10 cellular contexts compared by ENCODE assay signal in genomic region chr2:46275995-46276394, GRCh38. TPM values are rescaled to one million over a fixed set of nuclear protein-coding genes. Genes with fewer than 3 reads are reported as not detected.
A peak's percentile ranks its signal among the peaks of the same experiment; 100 is the strongest.
DNase-seq lines count a peak whose midpoint lies in the region; ATAC-seq and TF ChIP-seq lines count a peak whose summit lies in the region.
"Had no signal": no experiment of that assay in that cellular context is flagged by ENCODE, and none has a peak within 500 bp of the region (broad histone marks: within the 10 kb centered on the region; RNA-seq: fewer than 3 reads in every experiment).

No MANE protein-coding gene starts in this region.

- no peaks in the 10 kb centered on the region for H3K9me2 ChIP-seq in Loucy (replicated peaks; ENCODE audit: low read depth, low read length)
- H3K9me2 ChIP-seq: SK-N-SH had no signal

- peak overlapping the region; percentile 40 for H3K9ac ChIP-seq in Loucy (ENCODE audit: low read depth, low read length, poor library complexity, severe bottlenecking)
- H3K9ac ChIP-seq: SK-N-SH had no signal

- H3K9me3 ChIP-seq in Loucy (ENCODE audit: insufficient read depth, low read depth, low read length) = no peaks in the 10 kb centered on the region
- H3K9me3 ChIP-seq: SK-N-SH had no signal

- TF ChIP-seq CTCF in Loucy (conservative IDR thresholded peaks at IDR 0.05; ENCODE audit: low read length) (no peak), GM20000 (IDR thresholded peaks at IDR 0.05; ENCODE audit: extremely low read depth, missing control alignments) (no peak), RWPE1 (conservative IDR thresholded peaks at IDR 0.05; ENCODE audit: low read depth) (no peak)

- DNase-seq in astrocyte of the hippocampus (ENCODE audit: low read depth, low spot score) (peak; percentile 28), iris pigment epithelial cell (ENCODE audit: low read depth) (peak; percentile 47), GM20000 (ENCODE audit: low spot score) (no peak), RWPE1 (ENCODE audit: low spot score) (no peak), AML-193 (lab: John Stamatoyannopoulos, UW) (no peak)
- DNase-seq in stimulated activated naive CD8-positive, alpha-beta T cell treated with anti-CD3 and anti-CD28 coated beads, Interleukin-15, Interleukin-2, amounts not matched to agents 100 U/mL and 50 U/mL, for 24 hours = peak; percentile 51
- no peak for DNase-seq in activated naive CD4-positive, alpha-beta T cell treated with anti-CD3 and anti-CD28 coated beads, Interleukin-2, amount 50 U/mL, for 72 hours (ENCODE audit: low spot score in 2 of 2)
- DNase-seq: SK-N-SH; stimulated activated naive B cell treated with anti-CD40 and anti-IgM and Interleukin-4, amounts not matched to agents 10 μg/mL and 1 μg/mL and 100 μg/mL, for 72 hours had no signal

- CTCF ChIA-PET in RWPE1 (lab: Yijun Ruan, JAX) = no interaction called here

- no peaks in the 10 kb centered on the region for H3K36me3 Mint-ChIP-seq in activated naive CD4-positive, alpha-beta T cell treated with anti-CD3 and anti-CD28 coated beads, Interleukin-2, amount 50 U/mL, for 72 hours
- H3K36me3 Mint-ChIP-seq: stimulated activated naive B cell treated with anti-CD40 and anti-IgM and Interleukin-4, amounts not matched to agents 10 μg/mL and 1 μg/mL and 100 μg/mL, for 72 hours had no signal

- peak overlapping the region; percentile 57 for H3K4me3 ChIP-seq in Loucy (ENCODE audit: low read length, poor library complexity, severe bottlenecking)

- peak overlapping the region; percentile 54 for H3K4me2 ChIP-seq in Loucy (ENCODE audit: low read depth, low read length, poor library complexity, severe bottlenecking)
- H3K4me2 ChIP-seq: SK-N-SH had no signal

- H4K20me1 ChIP-seq in Loucy (ENCODE audit: insufficient read depth, low read length, poor library complexity, severe bottlenecking) = no peaks in the 10 kb centered on the region

- peaks cover 33% of the 10 kb centered on the region for H3K4me1 ChIP-seq in Loucy (ENCODE audit: insufficient read depth, low read length, poor library complexity, severe bottlenecking)

- H3K79me2 ChIP-seq in Loucy (ENCODE audit: insufficient read depth, low read length) = no peaks in the 10 kb centered on the region

- ATAC-seq in stimulated activated naive CD8-positive, alpha-beta T cell treated with anti-CD3 and anti-CD28 coated beads, Interleukin-15, Interleukin-2, amounts not matched to agents 100 U/mL and 50 U/mL, for 24 hours = peak; percentile 62
- ATAC-seq in activated naive CD4-positive, alpha-beta T cell treated with anti-CD3 and anti-CD28 coated beads, Interleukin-2, amount 50 U/mL, for 72 hours = no peak
- ATAC-seq: stimulated activated naive B cell treated with anti-CD40 and anti-IgM and Interleukin-4, amounts not matched to agents 10 μg/mL and 1 μg/mL and 100 μg/mL, for 72 hours had no signal

- H3K9me3 Mint-ChIP-seq in activated naive CD4-positive, alpha-beta T cell treated with anti-CD3 and anti-CD28 coated beads, Interleukin-2, amount 50 U/mL, for 72 hours = no peaks in the 10 kb centered on the region
- H3K9me3 Mint-ChIP-seq: stimulated activated naive B cell treated with anti-CD40 and anti-IgM and Interleukin-4, amounts not matched to agents 10 μg/mL and 1 μg/mL and 100 μg/mL, for 72 hours had no signal

- H3K27ac ChIP-seq in RWPE1 = no peak overlapping the region

- H3K27ac Mint-ChIP-seq in activated naive CD4-positive, alpha-beta T cell treated with anti-CD3 and anti-CD28 coated beads, Interleukin-2, amount 50 U/mL, for 72 hours = no peak overlapping the region
- H3K27ac Mint-ChIP-seq: stimulated activated naive B cell treated with anti-CD40 and anti-IgM and Interleukin-4, amounts not matched to agents 10 μg/mL and 1 μg/mL and 100 μg/mL, for 72 hours had no signal

- H2AFZ ChIP-seq in Loucy (ENCODE audit: low read length) = 0 out of 2 replicates have a peak overlapping the region, but pooled peaks have one; percentile 22

- H3K36me3 ChIP-seq in Loucy (ENCODE audit: insufficient read depth, low read length) = no peaks in the 10 kb centered on the region

- no peaks in the 10 kb centered on the region for H3F3A ChIP-seq in Loucy (ENCODE audit: low read depth)

- H3K27me3 ChIP-seq in Loucy (ENCODE audit: insufficient read depth, low read length, poor library complexity, severe bottlenecking) = no peaks in the 10 kb centered on the region

- POLR2A ChIA-PET in RWPE1 (lab: Yijun Ruan, JAX; ENCODE audit: low non-redundant PET) = no interaction called here

RNA-seq across cellular contexts. Expression of gene EPAS1, which starts 21.2 kb away (rescaled TPM):
- 1 to 10 TPM; 1.8 to 6.5 TPM for total RNA-seq in activated naive CD4-positive, alpha-beta T cell treated with anti-CD3 and anti-CD28 coated beads, Interleukin-2, amount 50 U/mL, for 72 hours

Comparison
In these comparisons a context has a peak if more than half of its experiments do, and no peak if none do; other contexts are left out.
1. DNase-seq: peak in astrocyte of the hippocampus (single experiment), iris pigment epithelial cell (single experiment) and stimulated activated naive CD8-positive, alpha-beta T cell treated with anti-CD3 and anti-CD28 coated beads, Interleukin-15, Interleukin-2, amounts not matched to agents 100 U/mL and 50 U/mL, for 24 hours (single experiment); none in GM20000 (single experiment), RWPE1 (single experiment), activated naive CD4-positive, alpha-beta T cell treated with anti-CD3 and anti-CD28 coated beads, Interleukin-2, amount 50 U/mL, for 72 hours (0 of 2) and AML-193 (0 of 2).